ENCODE assay signal across 9 cellular contexts in the genomic region with DNA sequence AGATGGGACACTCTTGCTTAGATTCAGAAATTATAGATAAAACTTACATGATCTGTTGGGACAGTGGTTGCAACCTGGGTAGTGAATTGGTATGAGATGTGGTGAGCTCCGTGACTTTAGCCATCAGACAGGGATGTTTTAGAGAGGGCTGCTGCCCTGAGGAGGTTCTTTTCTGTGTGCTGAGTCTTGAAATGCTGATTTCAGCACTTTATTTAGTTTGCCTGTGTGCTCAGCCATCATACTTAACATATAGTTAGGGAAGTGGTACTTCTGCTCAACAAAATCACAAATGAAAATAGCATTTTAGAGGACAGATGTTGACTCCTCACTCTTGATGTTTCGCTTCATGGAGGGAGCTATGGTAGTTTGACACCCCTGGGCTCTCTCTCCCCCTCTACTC.
"Had no signal": no experiment of that assay in that cellular context is flagged by ENCODE, and none has a peak within 500 bp of the region (broad histone marks: within the 10 kb centered on the region; RNA-seq: fewer than 3 reads in every experiment).

No MANE protein-coding gene starts in this region.

- DNase-seq: H9, HCEC 1CT, Karpas-422, KBM-7 had no signal

- H3K4me2 ChIP-seq: GM23338, KMS-11 had no signal

- FAIRE-seq: H1, H54, HTR-8/SVneo had no signal

- H3K27ac ChIP-seq: KMS-11 had no signal

- H3K27ac Mint-ChIP-seq: GM23338, H9 had no signal

- H3K4me3 ChIP-seq: GM23338 had no signal

- H3K4me3 Mint-ChIP-seq: GM23338, H9 had no signal

- H3K4me1 Mint-ChIP-seq: GM23338, H9 had no signal

- ATAC-seq: GM23338 had no signal

- H3K9ac ChIP-seq: KMS-11 had no signal

- H2AFZ ChIP-seq: GM23338 had no signal
